In the genomic region with DNA sequence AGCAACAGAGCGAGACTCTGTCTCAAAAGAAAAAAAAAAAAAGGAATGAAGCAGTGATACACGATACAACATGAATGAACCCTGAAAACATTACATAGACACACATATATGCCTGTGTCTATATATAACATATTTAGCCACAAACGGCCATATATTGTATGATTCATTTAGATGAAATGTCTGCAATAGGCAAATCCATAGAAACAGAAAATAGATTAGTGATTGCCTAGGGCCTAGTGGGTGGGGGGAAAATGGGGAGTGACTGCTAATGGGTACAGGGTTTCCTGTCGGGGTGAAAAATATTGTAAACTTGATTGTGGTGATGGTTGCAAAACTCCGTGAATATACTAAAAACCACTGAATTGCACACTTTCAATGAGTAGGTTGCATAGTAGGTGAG, we compare ENCODE assay signal across 23 cellular contexts. TPM values are rescaled to one million over a fixed set of nuclear protein-coding genes. Genes with fewer than 3 reads are reported as not detected.
A peak's percentile ranks its signal among the peaks of the same experiment; 100 is the strongest.
DNase-seq lines count a peak whose midpoint lies in the region; ATAC-seq and TF ChIP-seq lines count a peak whose summit lies in the region.
"Had no signal": no experiment of that assay in that cellular context is flagged by ENCODE, and none has a peak within 500 bp of the region (broad histone marks: within the 10 kb centered on the region; RNA-seq: fewer than 3 reads in every experiment).

No MANE protein-coding gene starts in this region.

- no peak for DNase-seq in activated naive CD4-positive, alpha-beta T cell treated with anti-CD3 and anti-CD28 coated beads for 36 hours
- DNase-seq in IMR-90 (peak; percentile 62), NOMO-1 treated with dmso at 0.1 percent for 144 hours (lab: John Stamatoyannopoulos, UW; ENCODE audit: unreplicated experiment) (peak; percentile 41), epithelial cell of esophagus (ENCODE audit: low read depth) (peak; percentile 61), SHP77 (lab: John Stamatoyannopoulos, UW) (no peak), G401 (ENCODE audit: low spot score) (no peak)
- DNase-seq: activated T-cell treated with anti-CD3 and anti-CD28 coated beads, Interleukin-2, amount 50 U/mL, for 48 hours; brain microvascular endothelial cell; CD4-positive, CD25-positive, alpha-beta regulatory T cell; effector memory CD4-positive, alpha-beta T cell; lower lobe of right lung; NCI-H146; NCI-H524 treated with DMSO at 0.1 percent for 48 hours; SJCRH30; stimulated activated CD4-positive, alpha-beta T cell treated with anti-CD3 and anti-CD28 coated beads, Interleukin-4, amount 100 ng/mL, for 1 hour; transverse colon had no signal

- H3K4me1 Mint-ChIP-seq in activated naive CD4-positive, alpha-beta T cell treated with anti-CD3 and anti-CD28 coated beads, Interleukin-2, amount 50 U/mL, for 24 hours, result no peaks in the 10 kb centered on the region
- peaks cover 8% of the 10 kb centered on the region for H3K4me1 Mint-ChIP-seq in activated naive CD4-positive, alpha-beta T cell treated with anti-CD3 and anti-CD28 coated beads for 36 hours (ENCODE audit: low read depth)

- no peaks in the 10 kb centered on the region for H3K27me3 Mint-ChIP-seq in activated naive CD4-positive, alpha-beta T cell treated with anti-CD3 and anti-CD28 coated beads, Interleukin-2, amount 50 U/mL, for 24 hours
- H3K27me3 Mint-ChIP-seq in activated naive CD4-positive, alpha-beta T cell treated with anti-CD3 and anti-CD28 coated beads for 36 hours (ENCODE audit: low read depth), result no peaks in the 10 kb centered on the region

- POLR2A ChIA-PET in IMR-90 (lab: Charles Lee; ENCODE audit: unreplicated experiment), result interaction anchor here (0.6 kb wide), 1 partner anchor 583 kb away, joined by 3 read pairs; no protein-coding TSS in a partner anchor

- no peak for TF ChIP-seq POLR2A in IMR-90 (IDR thresholded peaks at IDR 0.05; ENCODE audit: low read depth, low read length)

- no peak overlapping the region for H2AFZ ChIP-seq in IMR-90 (replicated peaks; ENCODE audit: low read length, poor library complexity)

- H2AK9ac ChIP-seq in IMR-90 (replicated peaks; ENCODE audit: low read depth, low read length, poor library complexity), result no peak overlapping the region

- H2BK5ac ChIP-seq in IMR-90 (ENCODE audit: low read depth, low read length, poor library complexity, severe bottlenecking), result no peak overlapping the region

- H3K27ac ChIP-seq in IMR-90 (ENCODE audit: insufficient read depth, low read length), result no peak overlapping the region
- H3K27ac ChIP-seq: brain microvascular endothelial cell, esophagus muscularis mucosa, gastroesophageal sphincter, lower lobe of right lung, prostate gland, SJCRH30, transverse colon, VCaP had no signal

- no peaks in the 10 kb centered on the region for H3K9me3 Mint-ChIP-seq in activated naive CD4-positive, alpha-beta T cell treated with anti-CD3 and anti-CD28 coated beads, Interleukin-2, amount 50 U/mL, for 24 hours
- H3K9me3 Mint-ChIP-seq in activated naive CD4-positive, alpha-beta T cell treated with anti-CD3 and anti-CD28 coated beads for 36 hours, result no peaks in the 10 kb centered on the region
- H3K9me3 Mint-ChIP-seq: CD4-positive, CD25-positive, alpha-beta regulatory T cell; T-helper 1 cell treated with Interleukin-12 subunit alpha and Interleukin-12 subunit beta and Interleukin-4 antibody, amounts not matched to agents 30 μg/mL and 1 μg/mL, for 36 hours had no signal

- H3K4me3 ChIP-seq in IMR-90 (ENCODE audit: insufficient read depth, low read depth, low read length) (no peak overlapping the region), epithelial cell of esophagus (ENCODE audit: low read length) (no peak overlapping the region)
- H3K4me3 ChIP-seq: esophagus muscularis mucosa, gastroesophageal sphincter, lower lobe of right lung, prostate gland, SJCRH30, transverse colon had no signal

- CTCF ChIA-PET in activated naive CD4-positive, alpha-beta T cell treated with anti-CD3 and anti-CD28 coated beads for 36 hours (lab: Charles Lee), result interaction anchor here (0.7 to 0.9 kb wide), 2 partner anchors 16 to 355 kb away, joined by 3 to 4 read pairs; no protein-coding TSS in a partner anchor
- CTCF ChIA-PET in IMR-90 (lab: Yijun Ruan, JAX), result interaction anchor here (1.3 kb wide), 1 partner anchor 11 kb away, joined by 5 read pairs; no protein-coding TSS in a partner anchor

- BruUV-seq in IMR-90 (replicated peaks; lab: Mats Ljungman, UMichigan), result no TSS peak

- no peak overlapping the region for H2AK5ac ChIP-seq in IMR-90 (ENCODE audit: low read depth, low read length)

- H2BK20ac ChIP-seq in IMR-90 (ENCODE audit: low read depth, low read length), result no peak overlapping the region

- H2BK120ac ChIP-seq in IMR-90 (ENCODE audit: low read depth, low read length), result no peak overlapping the region

- no peak for TF ChIP-seq CTCF in IMR-90 (conservative IDR thresholded peaks at IDR 0.05; ENCODE audit: low read depth, low read length)
- no peak for TF ChIP-seq CTCF in epithelial cell of esophagus (IDR thresholded peaks at IDR 0.05; ENCODE audit: insufficient read depth, low read depth, low read length, missing control alignments)

- TF ChIP-seq RAD21 in IMR-90 (IDR thresholded peaks at IDR 0.05; ENCODE audit: low read length), result no peak

- no peak overlapping the region for H4K8ac ChIP-seq in IMR-90 (ENCODE audit: low read depth in 2 of 2, low read length in 2 of 2)

- H4K91ac ChIP-seq in IMR-90 (ENCODE audit: insufficient read depth, low read depth, low read length), result no peak overlapping the region

- H4K20me1 ChIP-seq in IMR-90 (ENCODE audit: insufficient read depth, low read length), result no peaks in the 10 kb centered on the region

- no peak overlapping the region for H3K9ac ChIP-seq in IMR-90 (ENCODE audit: low read depth, low read length)

- no peak overlapping the region for H2BK15ac ChIP-seq in IMR-90 (ENCODE audit: low read depth, low read length)

- H3K36me3 Mint-ChIP-seq in activated naive CD4-positive, alpha-beta T cell treated with anti-CD3 and anti-CD28 coated beads, Interleukin-2, amount 50 U/mL, for 24 hours, result no peaks in the 10 kb centered on the region
- H3K36me3 Mint-ChIP-seq in activated naive CD4-positive, alpha-beta T cell treated with anti-CD3 and anti-CD28 coated beads for 36 hours (ENCODE audit: low read depth), result no peaks in the 10 kb centered on the region
- H3K36me3 Mint-ChIP-seq: CD4-positive, CD25-positive, alpha-beta regulatory T cell had no signal

- no peak overlapping the region for H3K4ac ChIP-seq in IMR-90 (ENCODE audit: low read depth, low read length)

- H3K27ac Mint-ChIP-seq in activated naive CD4-positive, alpha-beta T cell treated with anti-CD3 and anti-CD28 coated beads, Interleukin-2, amount 50 U/mL, for 24 hours, result peak overlapping the region; percentile 23
- no peak overlapping the region for H3K27ac Mint-ChIP-seq in activated naive CD4-positive, alpha-beta T cell treated with anti-CD3 and anti-CD28 coated beads for 36 hours
- H3K27ac Mint-ChIP-seq: CD4-positive, CD25-positive, alpha-beta regulatory T cell; T-helper 1 cell treated with Interleukin-12 subunit alpha and Interleukin-12 subunit beta and Interleukin-4 antibody, amounts not matched to agents 30 μg/mL and 1 μg/mL, for 36 hours had no signal

- intact Hi-C loops in activated naive CD4-positive, alpha-beta T cell treated with anti-CD3 and anti-CD28 coated beads for 36 hours (cut with micrococcal nuclease), result no loop called here
- intact Hi-C loops in IMR-90 (cut with micrococcal nuclease), result no loop called here

- in situ Hi-C loops in IMR-90 (cut with MboI; ENCODE audit: low sequenced_read_pairs) (no loop called here), G401 (cut with HindIII; ENCODE audit: low sequenced_read_pairs) (no loop called here)

- dilution Hi-C loops in IMR-90 (cut with HindIII; ENCODE audit: low sequenced_read_pairs, unreplicated experiment), result no loop called here

- H3K9me3 ChIP-seq in IMR-90 (ENCODE audit: control insufficient read depth, insufficient read depth, low read length), result no peaks in the 10 kb centered on the region
- H3K9me3 ChIP-seq: esophagus muscularis mucosa, gastroesophageal sphincter, lower lobe of right lung, prostate gland, SJCRH30, transverse colon had no signal

- no peak overlapping the region for H3K4me2 ChIP-seq in IMR-90 (ENCODE audit: low read depth, low read length)

- H3K9me1 ChIP-seq in IMR-90 (ENCODE audit: insufficient read depth, low read length), result no peaks in the 10 kb centered on the region; the same call in 1 of the 2 replicates

- no peak overlapping the region for H3K56ac ChIP-seq in IMR-90 (ENCODE audit: extremely low read depth, insufficient read depth, low read length)

- H3K23ac ChIP-seq in IMR-90 (ENCODE audit: low read depth, low read length), result no peak overlapping the region

- H3K36me3 ChIP-seq in IMR-90 (ENCODE audit: control insufficient read depth, insufficient read depth, low read length), result no peaks in the 10 kb centered on the region
- H3K36me3 ChIP-seq: brain microvascular endothelial cell, esophagus muscularis mucosa, gastroesophageal sphincter, lower lobe of right lung, prostate gland, SJCRH30, transverse colon had no signal

- H3K4me3 Mint-ChIP-seq in activated naive CD4-positive, alpha-beta T cell treated with anti-CD3 and anti-CD28 coated beads, Interleukin-2, amount 50 U/mL, for 24 hours, result no peak overlapping the region
- H3K4me3 Mint-ChIP-seq in activated naive CD4-positive, alpha-beta T cell treated with anti-CD3 and anti-CD28 coated beads for 36 hours, result no peak overlapping the region
- H3K4me3 Mint-ChIP-seq: T-helper 1 cell treated with Interleukin-12 subunit alpha and Interleukin-12 subunit beta and Interleukin-4 antibody, amounts not matched to agents 30 μg/mL and 1 μg/mL, for 36 hours had no signal

- no peak overlapping the region for H3K14ac ChIP-seq in IMR-90 (replicated peaks; ENCODE audit: low read depth, low read length)

- peaks cover 3% of the 10 kb centered on the region; the same call in 1 of the 2 replicates for H3K27me3 ChIP-seq in IMR-90 (ENCODE audit: control insufficient read depth, insufficient read depth, low read length)
- H3K27me3 ChIP-seq: brain microvascular endothelial cell, esophagus muscularis mucosa, SJCRH30, transverse colon had no signal

- no peak overlapping the region for H3K18ac ChIP-seq in IMR-90 (ENCODE audit: low read depth, low read length)

- no CpG with 5 or more reads among the region's 5 CpGs for WGBS in IMR-90 (ENCODE audit: extremely low coverage in 2 of 2, insufficient read length in 1 of 2), 2 experiments

- H4K5ac ChIP-seq in IMR-90 (ENCODE audit: low read depth, low read length), result no peak overlapping the region

- ATAC-seq in IMR-90 (ENCODE audit: low read depth) (no peak), GM19324 (IDR thresholded peaks at IDR 0.05; ENCODE audit: low FRiP score, unreplicated experiment) (no peak)
- ATAC-seq: gastroesophageal sphincter, lower lobe of right lung had no signal

- H3K79me1 ChIP-seq in IMR-90 (ENCODE audit: low read depth in 1 of 2, low read length in 2 of 2), result no peaks in the 10 kb centered on the region

- H3K4me1 ChIP-seq in IMR-90 (ENCODE audit: control insufficient read depth, insufficient read depth, low read length), result peaks cover 6% of the 10 kb centered on the region
- H3K4me1 ChIP-seq: prostate gland, transverse colon had no signal

RNA-seq across cellular contexts. Expression of a gene that starts 6.0 kb away (rescaled TPM):
- total RNA-seq in activated naive CD4-positive, alpha-beta T cell treated with anti-CD3 and anti-CD28 coated beads for 36 hours, result 1 to 10 TPM; 7.8 to 8.3 TPM
- total RNA-seq in IMR-90 (2012; rRNA removed), result 8.3 and 9.3 TPM in 2 replicates
- polyA plus RNA-seq in IMR-90 (2012; rRNA removed), result 22.1 and 22.7 TPM in 2 replicates
- 11.9 and 21.1 TPM in 2 replicates for polyA plus RNA-seq in IMR-90 (2012; cell fraction: cytosol; rRNA removed)
- 23.3 and 30.1 TPM in 2 replicates for polyA plus RNA-seq in IMR-90 (2012; cell fraction: nucleus; rRNA removed; ENCODE audit: low replicate concordance)
- total RNA-seq in G401 (2014; rRNA removed; shearing (Covaris generic)), result 14.0 and 17.6 TPM in 2 replicates

Comparison
In these comparisons a context has a peak if more than half of its experiments do, and no peak if none do; other contexts are left out.
1. DNase-seq: peak in IMR-90 (single experiment), NOMO-1 treated with dmso at 0.1 percent for 144 hours (single experiment) and epithelial cell of esophagus (single experiment); none in activated naive CD4-positive, alpha-beta T cell treated with anti-CD3 and anti-CD28 coated beads for 36 hours (single experiment), SHP77 (0 of 2) and G401 (single experiment).